37 cellular contexts compared by ENCODE assay signal in genomic region chr9:100364013-100364412, GRCh38. TPM values are rescaled to one million over a fixed set of nuclear protein-coding genes. Genes with fewer than 3 reads are reported as not detected.
DNase-seq lines count a peak whose midpoint lies in the region; ATAC-seq, FAIRE-seq and TF ChIP-seq lines count a peak whose summit lies in the region.
"Had no signal": no experiment of that assay in that cellular context is flagged by ENCODE, and none has a peak within 500 bp of the region (broad histone marks: within the 10 kb centered on the region; RNA-seq: fewer than 3 reads in every experiment).

No MANE protein-coding gene starts in this region.

- no peak overlapping the region for H3K4me3 Mint-ChIP-seq in endodermal cell
- H3K4me3 Mint-ChIP-seq: B cell; CD14-positive monocyte; CD4-positive, alpha-beta memory T cell; CD4-positive, alpha-beta T cell; CD4-positive, CD25-positive, alpha-beta regulatory T cell; CD8-positive, alpha-beta memory T cell; CD8-positive, alpha-beta T cell had no signal

- no peaks in the 10 kb centered on the region for H3K27me3 Mint-ChIP-seq in endodermal cell (ENCODE audit: insufficient read depth)
- H3K27me3 Mint-ChIP-seq: B cell; CD4-positive, CD25-positive, alpha-beta regulatory T cell had no signal

- peak; percentile 60; the same call in 2 of the 3 replicates for ATAC-seq in HepG2
- ATAC-seq in right lobe of liver, result no peak
- ATAC-seq: A549; CD8-positive, alpha-beta T cell had no signal

- H3K36me3 ChIP-seq in HepG2 (replicated peaks in 1 of 2; ENCODE audit: control insufficient read depth in 1 of 2, insufficient read depth in 2 of 2, low read length in 2 of 2) (no peaks in the 10 kb centered on the region), right lobe of liver (no peaks in the 10 kb centered on the region), endodermal cell (ENCODE audit: control insufficient read depth, insufficient read depth, low read length) (no peaks in the 10 kb centered on the region)
- H3K36me3 ChIP-seq: BE2C had no signal

- BruUV-seq in HepG2 (replicated peaks; lab: Mats Ljungman, UMichigan), result no TSS peak

- DNase-seq in NCI-H82 (lab: John Stamatoyannopoulos, UW) (peak; percentile 32), NCI-H82 treated with DMSO at 0.1 percent for 48 hours (lab: John Stamatoyannopoulos, UW; ENCODE audit: unreplicated experiment) (no peak), HepG2 (ENCODE audit: low spot score) (peak; percentile 69), right lobe of liver (no peak), HT-29 (ENCODE audit: low spot score) (peak; percentile 41), endodermal cell (no peak), NCI-H1930 (lab: John Stamatoyannopoulos, UW) (no peak), cerebellar cortex (ENCODE audit: low spot score) (no peak)
- DNase-seq: 8988T; ACHN; AML-193; BE2C; C1 segment of cervical spinal cord; Caco-2; Calu3; CD4-positive, alpha-beta memory T cell; CD4-positive, alpha-beta T cell; CD4-positive, CD25-positive, alpha-beta regulatory T cell; CD8-positive, alpha-beta memory T cell; CD8-positive, alpha-beta T cell; COR-L47; DMS 273 treated with DMSO at 0.1 percent for 48 hours; DMS153; DMS53; DMS79; DMS79 treated with DMSO at 0.1 percent for 48 hours; DND-41; EL had no signal

- H2AFZ ChIP-seq in HepG2 (ENCODE audit: low read length), result no peak overlapping the region

- H4K20me1 ChIP-seq in HepG2 (ENCODE audit: insufficient read depth, low read length), result no peaks in the 10 kb centered on the region
- H4K20me1 ChIP-seq: BLaER1; BLaER1 treated with 17β-estradiol and CSF1 and Interleukin-3, amounts not matched to agents 10 nM and 100 nM had no signal

- H3K4me1 Mint-ChIP-seq in endodermal cell, result no peaks in the 10 kb centered on the region
- H3K4me1 Mint-ChIP-seq: B cell; CD14-positive monocyte; CD4-positive, alpha-beta memory T cell; CD4-positive, CD25-positive, alpha-beta regulatory T cell; CD8-positive, alpha-beta memory T cell had no signal

- H3K9ac ChIP-seq in HepG2 (ENCODE audit: insufficient read depth, low read depth, low read length) (no peak overlapping the region), endodermal cell (ENCODE audit: extremely low read depth, low read length, poor library complexity, severe bottlenecking) (no peak overlapping the region)
- H3K9ac ChIP-seq: BLaER1; BLaER1 treated with 17β-estradiol and CSF1 and Interleukin-3, amounts not matched to agents 10 nM and 100 nM had no signal

- H3K4me3 ChIP-seq in HepG2 (replicated peaks in 1 of 3; ENCODE audit: insufficient read depth in 1 of 3, low read depth in 2 of 3, low read length in 3 of 3) (no peak overlapping the region), right lobe of liver (no peak overlapping the region), endodermal cell (ENCODE audit: low read length) (peak overlapping the region; percentile 37)
- H3K4me3 ChIP-seq: A549, BLaER1 had no signal

- H3K27ac Mint-ChIP-seq in endodermal cell, result no peak overlapping the region
- H3K27ac Mint-ChIP-seq: B cell; CD4-positive, alpha-beta memory T cell; CD4-positive, alpha-beta T cell; CD4-positive, CD25-positive, alpha-beta regulatory T cell; CD8-positive, alpha-beta memory T cell; CD8-positive, alpha-beta T cell had no signal

- TF ChIP-seq POLR2A in HepG2 (IDR thresholded peaks at IDR 0.05; ENCODE audit: insufficient read depth in 1 of 2, low read depth in 2 of 2, low read length in 2 of 2), result no peak
- no peak for TF ChIP-seq POLR2A in right lobe of liver (IDR thresholded peaks at IDR 0.05)

- 21% methylated on average over 7 of the region's 8 CpGs for WGBS in HepG2 (ENCODE audit: low lambda C conversion rate)
- WGBS in right lobe of liver (ENCODE audit: insufficient coverage, low coverage, low lambda C conversion rate, missing lambda C conversion rate), result 83% methylated on average over 8 of the region's 8 CpGs
- WGBS in endodermal cell (ENCODE audit: insufficient coverage in 1 of 2, insufficient read length in 1 of 2), 2 experiments, result 89 to 98% methylated on average over 7 to 8 of the region's 8 CpGs

- H3K4me2 ChIP-seq in HepG2 (ENCODE audit: low read depth, low read length), result no peak overlapping the region
- H3K4me2 ChIP-seq: A549; BLaER1; BLaER1 treated with 17β-estradiol and CSF1 and Interleukin-3, amounts not matched to agents 10 nM and 100 nM had no signal

- H3K9me3 ChIP-seq in HepG2 (ENCODE audit: low read length) (peaks cover 43% of the 10 kb centered on the region), right lobe of liver (no peaks in the 10 kb centered on the region), endodermal cell (ENCODE audit: control insufficient read depth, low read length) (peaks cover 68% of the 10 kb centered on the region)
- H3K9me3 ChIP-seq: A549, BE2C had no signal

- H3K27ac ChIP-seq in HepG2 (ENCODE audit: extremely low read length, insufficient read depth, low read length) (no peak overlapping the region), right lobe of liver (no peak overlapping the region), endodermal cell (ENCODE audit: low read depth, low read length) (no peak overlapping the region)
- H3K27ac ChIP-seq: 22Rv1; A549; BLaER1; BLaER1 treated with 17β-estradiol and CSF1 and Interleukin-3, amounts not matched to agents 10 nM and 100 nM; C4-2B had no signal

- peaks cover 79% of the 10 kb centered on the region for H3K9me3 Mint-ChIP-seq in endodermal cell

- POLR2A ChIA-PET in HepG2 (lab: Yijun Ruan, JAX), result interaction anchor here (0.9 to 1.1 kb wide), 2 partner anchors 12 to 62 kb away, joined by 3 read pairs; no protein-coding TSS in a partner anchor

- intact Hi-C loops in HepG2 (cut with micrococcal nuclease; ENCODE audit: unreplicated experiment), result no loop called here
- intact Hi-C loops in right lobe of liver (cut with DNase I), result no loop called here

- TF ChIP-seq EP300 in HepG2 (IDR thresholded peaks at IDR 0.05; ENCODE audit: low read depth in 2 of 2, low read length in 2 of 2) (no peak), HepG2 (CRISPR knock-in tag; IDR thresholded peaks at IDR 0.05; ENCODE audit: borderline replicate concordance) (no peak)

- CTCF ChIA-PET in HepG2 (lab: Yijun Ruan, JAX; ENCODE audit: low intra/inter-chr PET ratio, low total read pairs), result no interaction called here

- in situ Hi-C loops in HepG2 (cut with HindIII; ENCODE audit: extremely low pct_ligation_motif_present, low pct_unique_long_range_greater_than_20kb), result no loop called here

- no peaks in the 10 kb centered on the region for H3K79me2 ChIP-seq in HepG2 (ENCODE audit: insufficient read depth, low read length)

- TF ChIP-seq RAD21 in HepG2 (CRISPR knock-in tag; IDR thresholded peaks at IDR 0.05), result no peak

- H3K36me3 Mint-ChIP-seq in endodermal cell (ENCODE audit: low read depth), result peaks cover 34% of the 10 kb centered on the region
- H3K36me3 Mint-ChIP-seq: CD4-positive, CD25-positive, alpha-beta regulatory T cell had no signal

- no peak for TF ChIP-seq CTCF in HepG2 (CRISPR knock-in tag; IDR thresholded peaks at IDR 0.05)
- no peak for TF ChIP-seq CTCF in right lobe of liver (IDR thresholded peaks at IDR 0.05)
- no peak for TF ChIP-seq CTCF in endodermal cell (conservative IDR thresholded peaks at IDR 0.05)

- no peaks in the 10 kb centered on the region for H3K27me3 ChIP-seq in HepG2 (ENCODE audit: control insufficient read depth in 1 of 2, insufficient read depth in 2 of 2, low read length in 2 of 2)
- H3K27me3 ChIP-seq in right lobe of liver, result no peaks in the 10 kb centered on the region
- no peaks in the 10 kb centered on the region for H3K27me3 ChIP-seq in endodermal cell (ENCODE audit: control insufficient read depth, insufficient read depth, low read length, poor library complexity, severe bottlenecking)
- H3K27me3 ChIP-seq: BE2C; BLaER1; BLaER1 treated with 17β-estradiol and CSF1 and Interleukin-3, amounts not matched to agents 10 nM and 100 nM had no signal

- H3K4me1 ChIP-seq in HepG2 (ENCODE audit: insufficient read depth, low read length) (peaks cover 13% of the 10 kb centered on the region), right lobe of liver (no peaks in the 10 kb centered on the region), endodermal cell (ENCODE audit: control insufficient read depth, insufficient read depth, low read length) (no peaks in the 10 kb centered on the region)
- H3K4me1 ChIP-seq: BE2C; BLaER1; BLaER1 treated with 17β-estradiol and CSF1 and Interleukin-3, amounts not matched to agents 10 nM and 100 nM had no signal

- no peak for FAIRE-seq in HepG2 (lab: Jason Lieb, UNC)
- FAIRE-seq: A204.1, A549, D721Med had no signal

TF ChIP-seq in HepG2, 621 proteins besides CTCF, POLR2A, EP300 and RAD21 (continues in another document):
- TF ChIP-seq ZMYM4 (CRISPR knock-in tag; IDR thresholded peaks at IDR 0.05) (peak; percentile 59; the same call in 1 of the 2 replicates), TBX3 (IDR thresholded peaks at IDR 0.05; ENCODE audit: borderline replicate concordance) (0 out of 2 replicates have a peak, but pooled peaks have one; percentile 40)

RNA-seq across cellular contexts. Expression of gene TEX10, which starts 11.3 kb away (rescaled TPM):
- total RNA-seq in HepG2 (2016; rRNA removed; fragmentation: Illumina TruSeq; extraction: Trizol), result 38.7 and 50.2 TPM in 2 replicates
- total RNA-seq in HepG2 (2016; cell fraction: cytosol; rRNA removed; fragmentation: Illumina TruSeq; extraction: Trizol; ENCODE audit: low read depth), result 14.0 and 19.4 TPM in 2 replicates
- total RNA-seq in HepG2 (2016; cell fraction: insoluble cytoplasmic fraction; rRNA removed; fragmentation: Illumina TruSeq; extraction: Trizol), result 38.8 and 49.0 TPM in 2 replicates
- total RNA-seq in HepG2 (2016; cell fraction: membrane; rRNA removed; fragmentation: Illumina TruSeq; extraction: Trizol), result 23.9 and 33.2 TPM in 2 replicates
- 39.3 and 43.5 TPM in 2 replicates for total RNA-seq in HepG2 (2016; cell fraction: nucleus; rRNA removed; fragmentation: Illumina TruSeq; extraction: Trizol)
- polyA plus RNA-seq in HepG2 (2011; rRNA removed), result 13.5 and 18.1 TPM in 2 replicates
- polyA plus RNA-seq in HepG2 (2011; cell fraction: cytosol; rRNA removed), result 8.0 and 11.3 TPM in 2 replicates
- 14.7 and 17.6 TPM in 2 replicates for polyA plus RNA-seq in HepG2 (2011; cell fraction: nucleus; rRNA removed)
- 13.9 and 16.3 TPM in 2 replicates for polyA plus RNA-seq in HepG2 (2012)
- 1.5 and 1.8 TPM in 2 replicates for polyA plus RNA-seq in HepG2 (2016; cell fraction: cytosol; fragmentation: Illumina TruSeq; extraction: Trizol; ENCODE audit: low read depth)
- 28.6 and 28.7 TPM in 2 replicates for polyA plus RNA-seq in HepG2 (2016; cell fraction: insoluble cytoplasmic fraction; fragmentation: Illumina TruSeq; extraction: Trizol; ENCODE audit: low read depth)
- polyA plus RNA-seq in HepG2 (2016; cell fraction: membrane; fragmentation: Illumina TruSeq; extraction: Trizol; ENCODE audit: low read depth), result 2.3 and 3.2 TPM in 2 replicates
- 28.1 and 32.8 TPM in 2 replicates for polyA plus RNA-seq in HepG2 (2016; cell fraction: nucleus; fragmentation: Illumina TruSeq; extraction: Trizol; ENCODE audit: insufficient read depth, low read depth)
- polyA minus RNA-seq in HepG2 (2011; rRNA and poly(A)+ RNA removed; ENCODE audit: low replicate concordance), result 14.4 and 24.2 TPM in 2 replicates
- polyA minus RNA-seq in HepG2 (2011; cell fraction: cytosol; rRNA and poly(A)+ RNA removed), result 12.3 and 12.7 TPM in 2 replicates
- polyA minus RNA-seq in HepG2 (2011; cell fraction: nucleus; rRNA and poly(A)+ RNA removed), result 70.5 and 70.8 TPM in 2 replicates
- total RNA-seq in right lobe of liver, result 1 to 10 TPM; 2.5 to 6.4 (median 5.0) TPM
- 15.4 and 16.5 TPM in 2 replicates for total RNA-seq in HT-29 (2014; rRNA removed; shearing (Covaris generic))
- 10 to 100 TPM; 44.7 to 49.4 TPM for total RNA-seq in endodermal cell
- 31.6 TPM for polyA plus RNA-seq in endodermal cell (2013, experiment 1 of 2)
- 31.6 TPM for polyA plus RNA-seq in endodermal cell (2013, experiment 2 of 2)

Comparison
In these comparisons a context has a peak if more than half of its experiments do, and no peak if none do; other contexts are left out.
1. DNase-seq: peak in NCI-H82 (single experiment), HepG2 (single experiment) and HT-29 (single experiment); none in NCI-H82 treated with DMSO at 0.1 percent for 48 hours (single experiment), right lobe of liver (0 of 3), endodermal cell (single experiment), NCI-H1930 (0 of 2) and cerebellar cortex (single experiment).